In genomic region chr10:32646535-32646934, GRCh38 we compare ENCODE assay signal across 23 cellular contexts.
DNase-seq lines count a peak whose midpoint lies in the region; ATAC-seq, FAIRE-seq and TF ChIP-seq lines count a peak whose summit lies in the region.
"Had no signal": no experiment of that assay in that cellular context is flagged by ENCODE, and none has a peak within 500 bp of the region (broad histone marks: within the 10 kb centered on the region; RNA-seq: fewer than 3 reads in every experiment).

No MANE protein-coding gene starts in this region.

- H3K4me2 ChIP-seq in HepG2 (ENCODE audit: low read depth, low read length), result no peak overlapping the region
- no peak overlapping the region for H3K4me2 ChIP-seq in astrocyte (ENCODE audit: low read length)
- H3K4me2 ChIP-seq: GM23338 had no signal

- H3K4me1 ChIP-seq in HepG2 (ENCODE audit: insufficient read depth, low read length) (no peaks in the 10 kb centered on the region), right lobe of liver (no peaks in the 10 kb centered on the region), astrocyte (ENCODE audit: insufficient read depth, low read length) (no peaks in the 10 kb centered on the region), body of pancreas (no peaks in the 10 kb centered on the region)
- H3K4me1 ChIP-seq: Caco-2 had no signal

- no peak for FAIRE-seq in HepG2 (lab: Jason Lieb, UNC)
- FAIRE-seq in astrocyte (lab: Jason Lieb, UNC), result peak; percentile 54
- FAIRE-seq in urothelium cell line (lab: Jason Lieb, UNC), result peak; percentile 32
- FAIRE-seq: D721Med, GM12878, GM19239 had no signal

- in situ Hi-C loops in HepG2 (cut with HindIII; ENCODE audit: extremely low pct_ligation_motif_present, low pct_unique_long_range_greater_than_20kb), result no loop called here

- H3K27ac Mint-ChIP-seq in astrocyte (ENCODE audit: unreplicated experiment), result no peak overlapping the region
- H3K27ac Mint-ChIP-seq: CD8-positive, alpha-beta T cell; GM23338; H9; HFFc6 had no signal

- TF ChIP-seq EP300 in HepG2 (IDR thresholded peaks at IDR 0.05; ENCODE audit: low read depth in 2 of 2, low read length in 2 of 2) (no peak), HepG2 (CRISPR knock-in tag; IDR thresholded peaks at IDR 0.05; ENCODE audit: borderline replicate concordance) (no peak)

- TF ChIP-seq RAD21 in HepG2 (CRISPR knock-in tag; IDR thresholded peaks at IDR 0.05), result no peak

- POLR2A ChIA-PET in HepG2 (lab: Yijun Ruan, JAX), result no interaction called here

- peaks cover 5% of the 10 kb centered on the region for H3K27me3 Mint-ChIP-seq in astrocyte (ENCODE audit: low read depth, unreplicated experiment)
- H3K27me3 Mint-ChIP-seq: CD4-positive, CD25-positive, alpha-beta regulatory T cell had no signal

- no TSS peak for BruUV-seq in HepG2 (replicated peaks; lab: Mats Ljungman, UMichigan)

- H3K36me3 ChIP-seq in HepG2 (replicated peaks in 1 of 2; ENCODE audit: control insufficient read depth in 1 of 2, insufficient read depth in 2 of 2, low read length in 2 of 2), result no peaks in the 10 kb centered on the region
- no peaks in the 10 kb centered on the region for H3K36me3 ChIP-seq in right lobe of liver
- no peaks in the 10 kb centered on the region for H3K36me3 ChIP-seq in astrocyte (ENCODE audit: insufficient read depth, low read length)
- H3K36me3 ChIP-seq in body of pancreas (replicated peaks in 1 of 2; ENCODE audit: insufficient read depth in 1 of 2, low read depth in 2 of 2), result no peaks in the 10 kb centered on the region

- H2AFZ ChIP-seq in HepG2 (ENCODE audit: low read length) (no peak overlapping the region), astrocyte (ENCODE audit: low read depth, low read length) (no peak overlapping the region)
- H2AFZ ChIP-seq: GM23338 had no signal

- peak; percentile 41; the same call in 1 of the 3 replicates for ATAC-seq in HepG2
- no peak for ATAC-seq in right lobe of liver
- ATAC-seq in HG03135 (IDR thresholded peaks at IDR 0.05; ENCODE audit: unreplicated experiment), result no peak
- no peak for ATAC-seq in body of pancreas
- ATAC-seq: CD8-positive, alpha-beta T cell; GM12878; GM23338 had no signal

- H3K27me3 ChIP-seq in HepG2 (ENCODE audit: control insufficient read depth in 1 of 2, insufficient read depth in 2 of 2, low read length in 2 of 2) (no peaks in the 10 kb centered on the region), right lobe of liver (no peaks in the 10 kb centered on the region), astrocyte (ENCODE audit: insufficient read depth, low read length) (no peaks in the 10 kb centered on the region), body of pancreas (no peaks in the 10 kb centered on the region)

- intact Hi-C loops in HepG2 (cut with micrococcal nuclease; ENCODE audit: unreplicated experiment), result no loop called here
- intact Hi-C loops in right lobe of liver (cut with DNase I), result no loop called here
- intact Hi-C loops in body of pancreas (cut with DNase I), result no loop called here

- no peak for TF ChIP-seq CTCF in HepG2 (CRISPR knock-in tag; IDR thresholded peaks at IDR 0.05)
- no peak for TF ChIP-seq CTCF in right lobe of liver (IDR thresholded peaks at IDR 0.05)
- TF ChIP-seq CTCF in GM12873 (IDR thresholded peaks at IDR 0.05; ENCODE audit: insufficient read depth, low read depth, low read length, missing control alignments), result peak; percentile 15
- TF ChIP-seq CTCF in astrocyte (IDR thresholded peaks at IDR 0.05; ENCODE audit: insufficient read depth, low read depth, low read length), result no peak
- TF ChIP-seq CTCF in body of pancreas (IDR thresholded peaks at IDR 0.05), result no peak

- WGBS in HepG2 (ENCODE audit: low lambda C conversion rate), result 0% methylated on average over 1 of the region's 1 CpG
- WGBS in right lobe of liver (ENCODE audit: insufficient coverage, low coverage, low lambda C conversion rate, missing lambda C conversion rate), result 100% methylated on average over 1 of the region's 1 CpG
- WGBS in body of pancreas, 2 donors, result 34 to 38% methylated on average over 1 of the region's 1 CpG

- no peaks in the 10 kb centered on the region for H3K36me3 Mint-ChIP-seq in astrocyte (ENCODE audit: low read depth, unreplicated experiment)

- H3K4me3 Mint-ChIP-seq in astrocyte (ENCODE audit: unreplicated experiment), result no peak overlapping the region
- H3K4me3 Mint-ChIP-seq: CD4-positive, CD25-positive, alpha-beta regulatory T cell; CD8-positive, alpha-beta T cell; GM23338; H9; HFFc6 had no signal

- H3K4me3 ChIP-seq in HepG2 (replicated peaks in 1 of 3; ENCODE audit: insufficient read depth in 1 of 3, low read depth in 2 of 3, low read length in 3 of 3) (no peak overlapping the region), right lobe of liver (no peak overlapping the region), astrocyte (ENCODE audit: insufficient read depth, low read depth, low read length) (no peak overlapping the region), body of pancreas (no peak overlapping the region)
- H3K4me3 ChIP-seq: GM12878, GM23338 had no signal

- DNase-seq in HepG2 (ENCODE audit: low spot score) (no peak), right lobe of liver (no peak), astrocyte (ENCODE audit: low read depth) (no peak), urothelium cell line (ENCODE audit: low spot score) (no peak), D341Med (ENCODE audit: low spot score) (no peak), body of pancreas (no peak)
- DNase-seq: AML-193; C1 segment of cervical spinal cord; Caco-2; CD4-positive, CD25-positive, alpha-beta regulatory T cell; CD8-positive, alpha-beta T cell; DMS 273 treated with DMSO at 0.1 percent for 48 hours; DMS79; GF-D8; H9; HFFc6 had no signal

- H3K9ac ChIP-seq in HepG2 (ENCODE audit: insufficient read depth, low read depth, low read length), result no peak overlapping the region
- H3K9ac ChIP-seq in astrocyte (ENCODE audit: low read length), result no peak overlapping the region

- H3K79me2 ChIP-seq in HepG2 (ENCODE audit: insufficient read depth, low read length) (no peaks in the 10 kb centered on the region), astrocyte (ENCODE audit: insufficient read depth, low read length) (no peaks in the 10 kb centered on the region)

- TF ChIP-seq POLR2A in HepG2 (IDR thresholded peaks at IDR 0.05; ENCODE audit: insufficient read depth in 1 of 2, low read depth in 2 of 2, low read length in 2 of 2), result no peak
- no peak for TF ChIP-seq POLR2A in right lobe of liver (IDR thresholded peaks at IDR 0.05)
- no peak for TF ChIP-seq POLR2A in body of pancreas (IDR thresholded peaks at IDR 0.05)

- H4K20me1 ChIP-seq in HepG2 (ENCODE audit: insufficient read depth, low read length), result no peaks in the 10 kb centered on the region
- H4K20me1 ChIP-seq in astrocyte (ENCODE audit: insufficient read depth, low read length), result no peaks in the 10 kb centered on the region

- peaks cover 5% of the 10 kb centered on the region for H3K9me3 Mint-ChIP-seq in astrocyte (ENCODE audit: unreplicated experiment)

- H3K9me3 ChIP-seq in HepG2 (ENCODE audit: low read length) (no peaks in the 10 kb centered on the region), right lobe of liver (no peaks in the 10 kb centered on the region), astrocyte (ENCODE audit: insufficient read depth, low read depth, low read length) (no peaks in the 10 kb centered on the region), body of pancreas (peaks cover 0 to 6% (median 0%) of the 10 kb centered on the region in 3 donors)

- CTCF ChIA-PET in HepG2 (lab: Yijun Ruan, JAX; ENCODE audit: low intra/inter-chr PET ratio, low total read pairs), result no interaction called here

- no peaks in the 10 kb centered on the region for H3K4me1 Mint-ChIP-seq in astrocyte (ENCODE audit: low read depth, unreplicated experiment)
- H3K4me1 Mint-ChIP-seq: GM23338, H9 had no signal

- no peak overlapping the region for H3K27ac ChIP-seq in HepG2 (ENCODE audit: extremely low read length, insufficient read depth, low read length)
- no peak overlapping the region for H3K27ac ChIP-seq in right lobe of liver
- H3K27ac ChIP-seq in astrocyte (ENCODE audit: low read depth, low read length), result no peak overlapping the region
- no peak overlapping the region for H3K27ac ChIP-seq in body of pancreas
- H3K27ac ChIP-seq: 22Rv1 had no signal

TF ChIP-seq in HepG2, 621 proteins besides CTCF, POLR2A, EP300 and RAD21:
- TF ChIP-seq ZNF878 (CRISPR knock-in tag; IDR thresholded peaks at IDR 0.05) (no peak), XRCC5 (optimal IDR thresholded peaks at IDR 0.05; ENCODE audit: low read length) (no peak), NFE2L2 (IDR thresholded peaks at IDR 0.05; ENCODE audit: low read length) (no peak), SMYD3 (CRISPR knock-in tag; IDR thresholded peaks at IDR 0.05) (no peak), BORCS8-MEF2B (CRISPR knock-in tag; IDR thresholded peaks at IDR 0.05) (no peak)
- TF ChIP-seq, protein P1, sequence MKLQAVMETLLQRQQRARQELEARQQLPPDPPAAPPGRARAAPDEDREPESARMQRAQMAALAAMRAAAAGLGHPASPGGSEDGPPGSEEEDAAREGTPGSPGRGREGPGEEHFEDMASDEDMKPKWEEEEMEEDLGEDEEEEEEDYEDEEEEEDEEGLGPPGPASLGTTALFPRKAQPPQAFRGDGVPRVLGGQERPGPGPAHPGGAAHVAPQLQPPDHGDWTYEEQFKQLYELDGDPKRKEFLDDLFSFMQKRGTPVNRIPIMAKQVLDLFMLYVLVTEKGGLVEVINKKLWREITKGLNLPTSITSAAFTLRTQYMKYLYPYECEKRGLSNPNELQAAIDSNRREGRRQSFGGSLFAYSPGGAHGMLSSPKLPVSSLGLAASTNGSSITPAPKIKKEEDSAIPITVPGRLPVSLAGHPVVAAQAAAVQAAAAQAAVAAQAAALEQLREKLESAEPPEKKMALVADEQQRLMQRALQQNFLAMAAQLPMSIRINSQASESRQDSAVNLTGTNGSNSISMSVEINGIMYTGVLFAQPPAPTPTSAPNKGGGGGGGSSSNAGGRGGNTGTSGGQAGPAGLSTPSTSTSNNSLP (IDR thresholded peaks at IDR 0.05; ENCODE audit: low read depth, low read length), result no peak
